In the genomic region with DNA sequence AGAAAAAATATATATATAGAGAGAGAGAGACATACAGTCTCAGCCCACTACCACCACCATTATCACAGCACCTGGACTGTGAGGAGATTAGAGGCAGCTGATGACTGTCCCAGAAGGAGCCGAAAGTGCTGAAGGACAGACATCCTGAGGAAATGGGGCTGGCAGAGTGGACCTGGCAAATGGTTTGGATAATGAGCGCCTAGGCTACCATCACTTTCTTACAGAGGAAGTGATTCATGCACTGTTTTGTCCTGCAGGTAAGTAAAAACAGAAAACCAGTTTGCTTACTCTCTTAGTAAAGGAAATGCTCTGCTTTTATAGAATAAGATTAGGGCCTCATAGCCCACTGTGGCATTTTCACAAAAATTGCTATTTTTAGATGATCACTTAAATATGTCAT, we compare ENCODE assay signal across 18 cellular contexts.
"Had no signal": no experiment of that assay in that cellular context is flagged by ENCODE, and none has a peak within 500 bp of the region (broad histone marks: within the 10 kb centered on the region; RNA-seq: fewer than 3 reads in every experiment).

No MANE protein-coding gene starts in this region.

- DNase-seq: activated B cell treated with CpG ODN at 0.5 μM for 24 hours; activated CD4-positive, alpha-beta T cell treated with anti-CD3 and anti-CD28 coated beads, Interleukin-2, amount 10 ng/mL, durations not matched to agents 24 days and 14 days; activated CD8-positive, alpha-beta memory T cell treated with anti-CD3 and anti-CD28 coated beads, Interleukin-2, amount 50 U/mL, for 4 hours; activated CD8-positive, alpha-beta T cell treated with anti-CD3 and anti-CD28 coated beads, Interleukin-2, amount 10 ng/mL, durations not matched to agents 7 days and 5 days; activated gamma-delta T cell treated with Interleukin-2 at 50 U/mL for 16 hours; activated T-cell treated with anti-CD3 and anti-CD28 coated beads, Interleukin-2, amount 50 U/mL, for 48 hours; amygdala; body of pancreas; effector memory CD8-positive, alpha-beta T cell; hippocampal formation; lower lobe of right lung; ovary; stimulated activated CD4-positive, alpha-beta T cell treated with anti-CD3 and anti-CD28 coated beads, Interleukin-12 subunit alpha, Interleukin-12 subunit beta, amount 100 ng/mL, for 4 hours; stimulated activated CD4-positive, alpha-beta T cell treated with anti-CD3 and anti-CD28 coated beads, Interleukin-2, amount 100 ng/mL, for 24 hours; T-helper 2 cell had no signal

- ATAC-seq: activated CD8-positive, alpha-beta T cell treated with anti-CD3 and anti-CD28 coated beads, Interleukin-2, amount 10 ng/mL, durations not matched to agents 7 days and 5 days; body of pancreas; effector memory CD8-positive, alpha-beta T cell; lower lobe of right lung; stimulated activated effector memory CD8-positive, alpha-beta T cell treated with anti-CD3 and anti-CD28 coated beads, Interleukin-12 subunit alpha, Interleukin-12 subunit beta, amount 100 ng/mL, for 72 hours had no signal

- FAIRE-seq: urothelium cell line had no signal

- H3K4me3 ChIP-seq: body of pancreas, esophagus muscularis mucosa, lower lobe of right lung, ovary had no signal

- H3K9me3 ChIP-seq: body of pancreas, esophagus muscularis mucosa, lower lobe of right lung, ovary had no signal

- H3K27me3 ChIP-seq: body of pancreas, esophagus muscularis mucosa, ovary had no signal

- H3K36me3 ChIP-seq: ovary had no signal

- H3K27ac ChIP-seq: body of pancreas, esophagus muscularis mucosa, lower lobe of right lung, ovary had no signal

- H3K4me1 ChIP-seq: body of pancreas, esophagus muscularis mucosa, lower lobe of right lung had no signal
